ENCODE assay signal across 9 cellular contexts in genomic region chr4:108683479-108683878, GRCh38. TPM values are rescaled to one million over a fixed set of nuclear protein-coding genes. Genes with fewer than 3 reads are reported as not detected.
DNase-seq lines count a peak whose midpoint lies in the region; ATAC-seq, FAIRE-seq and TF ChIP-seq lines count a peak whose summit lies in the region.
"Had no signal": no experiment of that assay in that cellular context is flagged by ENCODE, and none has a peak within 500 bp of the region (broad histone marks: within the 10 kb centered on the region; RNA-seq: fewer than 3 reads in every experiment).

No MANE protein-coding gene starts in this region.

- peak; percentile 54 to 60 for TF ChIP-seq RAD21 in K562 (CRISPR knock-in tag; conservative IDR thresholded peaks at IDR 0.05 in 1 of 2, IDR thresholded peaks at IDR 0.05 in 1 of 2)

- POLR2A ChIA-PET in K562 (lab: Yijun Ruan, JAX): no interaction called here

- ATAC-seq in K562 (peak; percentile 63), sciatic nerve (no peak), HG03439 (IDR thresholded peaks at IDR 0.05; ENCODE audit: unreplicated experiment) (no peak)

- no peak overlapping the region for H4K91ac ChIP-seq in mesenchymal stem cell (ENCODE audit: low read length)

- no peaks in the 10 kb centered on the region for H3K9me1 ChIP-seq in K562 (ENCODE audit: control insufficient read depth, insufficient read depth, low read length)

- H3K18ac ChIP-seq in mesenchymal stem cell (ENCODE audit: low read depth in 1 of 2, low read length in 2 of 2): no peak overlapping the region

- no peak overlapping the region for H2AK5ac ChIP-seq in mesenchymal stem cell (ENCODE audit: low read length, severe bottlenecking)

- no peak overlapping the region for H2BK15ac ChIP-seq in mesenchymal stem cell (ENCODE audit: low read depth, poor library complexity, severe bottlenecking)

- H4K8ac ChIP-seq in mesenchymal stem cell (ENCODE audit: low read length): no peak overlapping the region

- H2AFZ ChIP-seq in K562 (ENCODE audit: low read depth, low read length) (no peak overlapping the region), mesenchymal stem cell (ENCODE audit: low read depth, low read length) (no peak overlapping the region)

- no peak overlapping the region for H3K14ac ChIP-seq in mesenchymal stem cell (ENCODE audit: low read length in 2 of 2)

- H3K4ac ChIP-seq in mesenchymal stem cell (ENCODE audit: low read depth in 1 of 2, low read length in 2 of 2): no peak overlapping the region

- H3K9ac ChIP-seq in K562 (ENCODE audit: insufficient read depth in 1 of 2, low read depth in 2 of 2, low read length in 2 of 2) (no peak overlapping the region), mesenchymal stem cell (ENCODE audit: low read length) (peak overlapping the region; percentile 4)

- no peaks in the 10 kb centered on the region for H3K79me2 ChIP-seq in K562 (ENCODE audit: control insufficient read depth, insufficient read depth, low read length)

- H2BK12ac ChIP-seq in mesenchymal stem cell (ENCODE audit: low read length in 2 of 2): no peak overlapping the region

- in situ Hi-C loops in K562 (cut with MboI): no loop called here

- H3K79me1 ChIP-seq in mesenchymal stem cell (replicated peaks; ENCODE audit: low read length, poor library complexity, severe bottlenecking): no peaks in the 10 kb centered on the region

- no peak overlapping the region for H2BK5ac ChIP-seq in mesenchymal stem cell (ENCODE audit: low read depth, low read length, poor library complexity, severe bottlenecking)

- CTCF ChIA-PET in K562 (lab: Yijun Ruan, JAX; ENCODE audit: low intra/inter-chr PET ratio): interaction anchor here (1.6 kb wide), 1 partner anchor 723 kb away, joined by 5 read pairs; no protein-coding TSS in a partner anchor

- no TSS peak for BruUV-seq in K562 (replicated peaks; lab: Mats Ljungman, UMichigan)

- no peak for TF ChIP-seq EP300 in K562 (IDR thresholded peaks at IDR 0.05; ENCODE audit: low read length)

- H3K23ac ChIP-seq in mesenchymal stem cell (ENCODE audit: low read length in 2 of 2): no peak overlapping the region

- H3K4me1 ChIP-seq in K562 (replicated peaks in 1 of 2; ENCODE audit: control insufficient read depth in 2 of 2, insufficient read depth in 2 of 2, low read length in 2 of 2) (no peaks in the 10 kb centered on the region), mesenchymal stem cell (ENCODE audit: control insufficient read depth, insufficient read depth, low read depth, low read length) (no peaks in the 10 kb centered on the region)
- H3K4me1 ChIP-seq: SJSA1 had no signal

- FAIRE-seq in K562 (lab: Jason Lieb, UNC): no peak

- H3K4me3 ChIP-seq in K562 (no peak overlapping the region), mesenchymal stem cell (ENCODE audit: insufficient read depth in 1 of 2, low read depth in 1 of 2, low read length in 2 of 2) (no peak overlapping the region)
- H3K4me3 ChIP-seq: SJSA1 had no signal

- TF ChIP-seq CTCF in K562 (IDR thresholded peaks at IDR 0.05 in 2 of 3, conservative IDR thresholded peaks at IDR 0.05 in 1 of 3; ENCODE audit: insufficient read depth in 2 of 3, low read depth in 1 of 3, low read length in 3 of 3): peak in 1 of 3 experiments; percentile 56; a peak in 3 of 6 replicates

- no peaks in the 10 kb centered on the region for H3K9me3 ChIP-seq in K562 (replicated peaks; ENCODE audit: control insufficient read depth, insufficient read depth, low read depth, low read length)
- H3K9me3 ChIP-seq in mesenchymal stem cell (ENCODE audit: control insufficient read depth, low read length): no peaks in the 10 kb centered on the region
- H3K9me3 ChIP-seq: SJSA1 had no signal

- no peak overlapping the region for H2BK120ac ChIP-seq in mesenchymal stem cell (ENCODE audit: low read depth, low read length)

- H3K4me2 ChIP-seq in K562 (ENCODE audit: insufficient read depth, low read length): no peak overlapping the region
- no peak overlapping the region for H3K4me2 ChIP-seq in mesenchymal stem cell (ENCODE audit: low read length, poor library complexity, severe bottlenecking)

- H3K36me3 ChIP-seq in K562 (ENCODE audit: control insufficient read depth, insufficient read depth, low read length) (no peaks in the 10 kb centered on the region), mesenchymal stem cell (ENCODE audit: control insufficient read depth in 1 of 2, insufficient read depth in 2 of 2, low read depth in 1 of 2, low read length in 2 of 2) (peaks cover 2 to 8% of the 10 kb centered on the region in 2 experiments)
- H3K36me3 ChIP-seq: SJSA1 had no signal

- TF ChIP-seq POLR2A in K562 (conservative IDR thresholded peaks at IDR 0.05): no peak

- H3K27me3 ChIP-seq in K562 (ENCODE audit: control insufficient read depth in 2 of 2, insufficient read depth in 2 of 2, low read length in 2 of 2) (no peaks in the 10 kb centered on the region), mesenchymal stem cell (ENCODE audit: control insufficient read depth in 1 of 2, insufficient read depth in 1 of 2, low read length in 2 of 2) (no peaks in the 10 kb centered on the region)
- H3K27me3 ChIP-seq: SJSA1 had no signal

- intact Hi-C loops in K562 (cut with micrococcal nuclease): loop anchor here (5.0 to 10.0 kb wide), 3 partner anchors 101 to 724 kb away; no protein-coding TSS in a partner anchor
- intact Hi-C loops in sciatic nerve (cut with DNase I): no loop called here

- H4K20me1 ChIP-seq in K562 (replicated peaks; ENCODE audit: control insufficient read depth, insufficient read depth, low read length): no peaks in the 10 kb centered on the region

- H3K27ac ChIP-seq in K562 (ENCODE audit: extremely low read depth, low read depth, low read length) (no peak overlapping the region), mesenchymal stem cell (ENCODE audit: low read length, poor library complexity, severe bottlenecking) (no peak overlapping the region)
- H3K27ac ChIP-seq: SJSA1 had no signal

- peak; percentile 67 for DNase-seq in DMS53 (lab: John Stamatoyannopoulos, UW)
- DNase-seq in HT1080 (ENCODE audit: low read depth): peak; percentile 29
- peak in 1 of 4 experiments; percentile 30 for DNase-seq in K562 (ENCODE audit: extremely low read depth in 1 of 4, low spot score in 3 of 4)
- peak; percentile 50 for DNase-seq in mesenchymal stem cell
- no peak for DNase-seq in sciatic nerve (ENCODE audit: low spot score)
- no peak for DNase-seq in effector CD4-positive, alpha-beta T cell
- DNase-seq in NCI-H2227 (lab: John Stamatoyannopoulos, UW; ENCODE audit: unreplicated experiment): no peak

- WGBS in K562 (ENCODE audit: insufficient coverage, low coverage, missing lambda C conversion rate): 16% methylated on average over 5 of the region's 5 CpGs
- 59% methylated on average over 2 of the region's 5 CpGs for WGBS in mesenchymal stem cell

TF ChIP-seq in K562, 482 proteins besides CTCF, POLR2A, EP300 and RAD21 (continues in another document):
- no peak for TF ChIP-seq ZNF766 (CRISPR knock-in tag; conservative IDR thresholded peaks at IDR 0.05)
- TF ChIP-seq ESRRB (CRISPR knock-in tag; IDR thresholded peaks at IDR 0.05; ENCODE audit: borderline replicate concordance): no peak
- peak; percentile 28; the same call in 1 of the 2 replicates for TF ChIP-seq DEAF1 (CRISPR knock-in tag; IDR thresholded peaks at IDR 0.05)

RNA-seq across cellular contexts. Expression of gene OSTC, which starts 33.1 kb away (rescaled TPM):
- total RNA-seq in HT1080 (2014; rRNA removed; shearing (Covaris generic)): 86.3 and 92.1 TPM in 2 replicates
- 142 and 169 TPM in 2 replicates for polyA plus RNA-seq in HT1080 (2015; cell fraction: cytosol; rRNA removed)
- polyA plus RNA-seq in HT1080 (2015; cell fraction: nucleus; rRNA removed): 60.1 and 91.5 TPM in 2 replicates
- 64.1 and 123 TPM in 2 replicates for total RNA-seq in K562 (2011; cell fraction: chromatin; rRNA removed; ENCODE audit: low replicate concordance)
- 68.4 and 89.2 TPM in 2 replicates for total RNA-seq in K562 (2011; cell fraction: nucleolus; rRNA removed)
- total RNA-seq in K562 (2011; cell fraction: nucleoplasm; rRNA removed): 127 and 150 TPM in 2 replicates
- 93.8 and 112 TPM in 2 replicates for total RNA-seq in K562 (2014; rRNA removed)
- total RNA-seq in K562 (2014; rRNA removed; fragmentation: Illumina TruSeq; extraction: Trizol): 235 and 252 TPM in 2 replicates
- total RNA-seq in K562 (2015; rRNA removed; fragmentation: Illumina TruSeq; extraction: Trizol): 193 and 210 TPM in 2 replicates
- total RNA-seq in K562 (2021): 143 and 174 TPM in 2 replicates
- 225 and 241 TPM in 2 replicates for polyA plus RNA-seq in K562 (2011; rRNA removed)
- 99.7 and 224 TPM in 2 replicates for polyA plus RNA-seq in K562 (2011; cell fraction: cytosol; rRNA removed)
- 32.2 and 80.8 TPM in 2 replicates for polyA plus RNA-seq in K562 (2011; cell fraction: nucleus; rRNA removed)
- polyA plus RNA-seq in K562 (2012): 219 and 283 TPM in 2 replicates
- 235 and 258 TPM in 2 replicates for polyA plus RNA-seq in K562 (2014; fragmentation: Illumina TruSeq; extraction: Trizol)
- polyA plus RNA-seq in K562 (2014; fragmentation: Nextera tagmentation; extraction: Ambion mirVana): 100 to 1,000 TPM; 851 to 966 TPM
- 177 and 182 TPM in 2 replicates for polyA plus RNA-seq in K562 (2014; rRNA removed)
- 125 and 140 TPM in 2 replicates for polyA minus RNA-seq in K562 (2011; rRNA and poly(A)+ RNA removed)
- 50.4 and 56.3 TPM in 2 replicates for polyA minus RNA-seq in K562 (2011; cell fraction: cytosol; rRNA and poly(A)+ RNA removed)
- 24.9 and 58.4 TPM in 2 replicates for polyA minus RNA-seq in K562 (2011; cell fraction: nucleus; rRNA and poly(A)+ RNA removed)
- 469 TPM for polyA plus RNA-seq in mesenchymal stem cell (2013, experiment 1 of 2)
- polyA plus RNA-seq in mesenchymal stem cell (2013, experiment 2 of 2): 482 TPM
- total RNA-seq in sciatic nerve: 50.5 TPM

Comparison
In these comparisons a context has a peak if more than half of its experiments do, and no peak if none do; other contexts are left out.
1. DNase-seq: peak in DMS53 (single experiment), HT1080 (single experiment) and mesenchymal stem cell (single experiment); none in sciatic nerve (single experiment), effector CD4-positive, alpha-beta T cell (single experiment) and NCI-H2227 (single experiment).